In the genomic region with DNA sequence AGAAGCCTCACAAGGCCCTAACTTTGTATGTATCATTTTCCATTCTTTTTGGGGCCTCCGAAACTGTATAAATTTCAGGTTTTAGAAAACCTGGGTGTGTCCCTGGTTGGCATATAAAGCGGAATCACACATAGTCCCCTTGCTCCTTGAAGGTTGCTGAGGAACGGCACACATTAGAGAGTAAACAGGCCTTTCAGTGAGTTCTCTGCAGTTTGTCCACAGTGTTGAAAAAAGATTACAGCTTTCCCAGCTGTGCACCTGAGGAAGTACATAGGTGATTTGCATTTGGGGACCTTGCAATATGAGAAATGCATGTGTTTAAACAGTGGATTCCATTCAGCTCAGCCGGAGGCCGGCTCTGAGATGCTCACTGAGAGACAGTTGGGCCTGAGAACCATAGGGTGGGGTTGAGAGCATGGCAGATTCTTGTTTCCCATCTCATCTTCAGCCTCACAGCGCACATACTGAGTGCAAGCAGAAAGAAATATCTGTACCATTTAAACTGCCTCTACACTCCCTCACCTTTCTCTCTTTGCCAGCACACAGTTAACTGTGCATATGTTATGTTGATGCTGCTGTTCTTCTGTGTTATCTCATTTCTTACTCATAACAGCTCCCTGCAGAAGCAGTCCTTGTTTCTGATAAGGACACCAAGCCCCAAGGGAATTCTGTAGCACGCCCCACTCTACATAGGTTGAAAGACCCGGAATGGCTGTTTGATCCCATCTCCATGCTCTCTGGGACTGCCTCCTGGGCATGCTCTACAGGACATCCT, we compare ENCODE assay signal across 12 cellular contexts.
DNase-seq lines count a peak whose midpoint lies in the region; ATAC-seq and TF ChIP-seq lines count a peak whose summit lies in the region.
"Had no signal": no experiment of that assay in that cellular context is flagged by ENCODE, and none has a peak within 500 bp of the region (broad histone marks: within the 10 kb centered on the region; RNA-seq: fewer than 3 reads in every experiment).

No MANE protein-coding gene starts in this region.

- TF ChIP-seq CTCF in esophagus muscularis mucosa (IDR thresholded peaks at IDR 0.05) (no peak), stomach (IDR thresholded peaks at IDR 0.05) (no peak), sigmoid colon (IDR thresholded peaks at IDR 0.05) (no peak)

- TF ChIP-seq EP300 in esophagus muscularis mucosa (IDR thresholded peaks at IDR 0.05) (no peak), stomach (IDR thresholded peaks at IDR 0.05) (no peak), sigmoid colon (IDR thresholded peaks at IDR 0.05) (no peak)

- no peaks in the 10 kb centered on the region for H3K27me3 ChIP-seq in esophagus muscularis mucosa
- H3K27me3 ChIP-seq in stomach = no peaks in the 10 kb centered on the region
- H3K27me3 ChIP-seq in sigmoid colon = no peaks in the 10 kb centered on the region
- H3K27me3 ChIP-seq: BLaER1 had no signal

- intact Hi-C loops in esophagus muscularis mucosa (cut with DNase I) (no loop called here), stomach (cut with DNase I; ENCODE audit: low total_unique reads) (no loop called here), sigmoid colon (cut with DNase I) (no loop called here)

- peak overlapping the region in 3 of 4 donors; percentile 9 to 48 (median 44) for H3K27ac ChIP-seq in esophagus muscularis mucosa (replicated peaks in 1 of 4)
- H3K27ac ChIP-seq in stomach = peak overlapping the region in 4 of 5 donors; percentile 10 to 60 (median 31)
- H3K27ac ChIP-seq in sigmoid colon = no peak overlapping the region
- H3K27ac ChIP-seq: 22Rv1, BLaER1 had no signal

- WGBS in esophagus muscularis mucosa = 80% methylated on average over 7 of the region's 8 CpGs
- 42 to 64% (median 59%) methylated on average over 8 of the region's 8 CpGs for WGBS in stomach, 5 donors
- whole genome bisulfite sequencing in sigmoid colon, 2 donors = 90 to 92% methylated on average over 8 of the region's 8 CpGs

- DNase-seq in DMS153 (lab: John Stamatoyannopoulos, UW) = peak; percentile 57
- DNase-seq in DMS153 treated with DMSO at 0.1 percent for 48 hours (lab: John Stamatoyannopoulos, UW; ENCODE audit: unreplicated experiment) = no peak
- DNase-seq in NCI-H526 treated with DMSO at 0.1 percent for 48 hours (lab: John Stamatoyannopoulos, UW) = peak; percentile 40
- no peak for DNase-seq in esophagus muscularis mucosa (ENCODE audit: extremely low spot score)
- no peak for DNase-seq in stomach
- no peak for DNase-seq in sigmoid colon
- DNase-seq: CD8-positive, alpha-beta memory T cell had no signal

- H3K9me3 ChIP-seq in esophagus muscularis mucosa (no peaks in the 10 kb centered on the region), stomach (no peaks in the 10 kb centered on the region), sigmoid colon (no peaks in the 10 kb centered on the region)
- H3K9me3 ChIP-seq: BLaER1 had no signal

- no peak overlapping the region for H3K4me3 ChIP-seq in esophagus muscularis mucosa
- H3K4me3 ChIP-seq in stomach = no peak overlapping the region
- no peak overlapping the region for H3K4me3 ChIP-seq in sigmoid colon
- H3K4me3 ChIP-seq: BLaER1 had no signal

- ATAC-seq in HG03457 (IDR thresholded peaks at IDR 0.05; ENCODE audit: unreplicated experiment) = no peak
- ATAC-seq in HG02678 (IDR thresholded peaks at IDR 0.05; ENCODE audit: unreplicated experiment) = no peak
- ATAC-seq: HepG2 had no signal

- peaks cover 0 to 77% (median 44%) of the 10 kb centered on the region in 4 donors for H3K36me3 ChIP-seq in esophagus muscularis mucosa
- peaks cover 11 to 65% (median 53%) of the 10 kb centered on the region in 4 donors for H3K36me3 ChIP-seq in stomach
- H3K36me3 ChIP-seq in sigmoid colon = peaks cover 38 to 72% (median 49%) of the 10 kb centered on the region in 4 donors
- H3K36me3 ChIP-seq: BLaER1 had no signal

- H3K4me1 ChIP-seq in esophagus muscularis mucosa = peaks cover 10 to 67% (median 51%) of the 10 kb centered on the region in 4 donors
- H3K4me1 ChIP-seq in stomach = peaks cover 11 to 58% (median 28%) of the 10 kb centered on the region in 4 donors
- H3K4me1 ChIP-seq in sigmoid colon = peaks cover 0 to 47% (median 45%) of the 10 kb centered on the region in 4 donors
- H3K4me1 ChIP-seq: BLaER1 had no signal

- TF ChIP-seq POLR2A in esophagus muscularis mucosa (IDR thresholded peaks at IDR 0.05; ENCODE audit: low read depth) (no peak), stomach (IDR thresholded peaks at IDR 0.05) (no peak), sigmoid colon (IDR thresholded peaks at IDR 0.05) (no peak)

Comparison
In these comparisons a context has a peak if more than half of its experiments do, and no peak if none do; other contexts are left out.
1. DNase-seq: peak in DMS153 (single experiment) and NCI-H526 treated with DMSO at 0.1 percent for 48 hours (single experiment); none in DMS153 treated with DMSO at 0.1 percent for 48 hours (single experiment), esophagus muscularis mucosa (single experiment), stomach (single experiment) and sigmoid colon (single experiment).
2. H3K27ac ChIP-seq: peak in esophagus muscularis mucosa (3 of 4) and stomach (4 of 5); none in sigmoid colon (0 of 4).